In the genomic region with DNA sequence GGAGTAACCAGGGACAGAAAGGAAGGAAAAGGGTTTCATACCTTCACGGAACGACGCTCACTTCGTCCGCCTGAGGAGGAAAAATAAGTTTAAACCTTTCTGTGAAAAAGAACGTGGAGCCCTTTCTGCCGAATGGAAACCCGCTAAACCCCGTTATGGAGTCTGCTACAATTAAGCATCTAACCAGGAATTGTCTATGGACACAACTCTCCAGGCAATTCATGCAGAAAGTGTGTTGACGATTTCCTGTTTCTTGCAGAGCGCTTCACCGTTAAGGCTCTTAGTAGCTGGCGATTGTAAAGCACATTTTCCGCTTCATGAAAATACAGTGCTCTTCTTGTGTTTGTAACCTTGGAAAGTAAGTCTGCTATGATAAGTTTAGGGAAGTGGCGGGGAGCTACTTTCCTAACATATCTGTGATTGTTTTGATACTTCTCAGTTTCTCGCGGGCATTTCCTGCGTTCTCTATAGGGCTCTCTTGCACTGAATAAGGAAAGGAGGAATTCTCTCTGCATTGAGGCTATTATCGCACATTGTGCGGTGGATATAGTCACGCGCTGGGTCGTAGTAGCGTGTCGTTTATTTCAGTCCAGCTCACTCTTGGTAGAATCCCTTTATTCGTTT, we compare ENCODE assay signal across 7 cellular contexts. TPM values are rescaled to one million over a fixed set of nuclear protein-coding genes. Genes with fewer than 3 reads are reported as not detected.
A peak's percentile ranks its signal among the peaks of the same experiment; 100 is the strongest.
DNase-seq lines count a peak whose midpoint lies in the region; ATAC-seq and TF ChIP-seq lines count a peak whose summit lies in the region.

No MANE protein-coding gene starts in this region.

- H3K4me1 ChIP-seq in left ventricle myocardium inferior, result peaks cover 93% of the 10 kb centered on the region

- H3K36me3 ChIP-seq in left ventricle myocardium inferior, result peaks cover 26% of the 10 kb centered on the region

- H3K27me3 ChIP-seq in left ventricle myocardium inferior (ENCODE audit: low read depth), result no peaks in the 10 kb centered on the region

- DNase-seq in SW480 (ENCODE audit: low spot score), result peak; percentile 11
- DNase-seq in left ventricle myocardium inferior, result no peak
- no peak for DNase-seq in NCI-H446 treated with DMSO at 0.1 percent for 48 hours (lab: John Stamatoyannopoulos, UW)
- no peak for DNase-seq in HK-2 (ENCODE audit: unreplicated experiment)

- H3K9me3 ChIP-seq in left ventricle myocardium inferior (replicated peaks), result no peaks in the 10 kb centered on the region

- H3K4me3 ChIP-seq in left ventricle myocardium inferior (peak overlapping the region; percentile 87), skin epidermis (peak overlapping the region; percentile 54 to 98 (median 84))

- TF ChIP-seq CTCF in left ventricle myocardium inferior (IDR thresholded peaks at IDR 0.05; ENCODE audit: borderline replicate concordance), result no peak

- H3K27ac ChIP-seq in left ventricle myocardium inferior (replicated peaks) (peak overlapping the region; percentile 94), skin epidermis (peak overlapping the region; percentile 57 to 100 (median 92))

- intact Hi-C loops in left ventricle myocardium inferior (cut with micrococcal nuclease), result no loop called here

- ATAC-seq in GM18498 (IDR thresholded peaks at IDR 0.05; ENCODE audit: unreplicated experiment) (peak; percentile 2), HG02642 (IDR thresholded peaks at IDR 0.05; ENCODE audit: poor library complexity, unreplicated experiment) (peak; percentile 0)

RNA-seq across cellular contexts. Expression of a gene that starts 0.7 kb away (rescaled TPM):
- 22.9 TPM for total RNA-seq in left ventricle myocardium inferior
